8 cellular contexts compared by ENCODE assay signal in genomic region chr17:16653367-16654041, GRCh38. TPM values are rescaled to one million over a fixed set of nuclear protein-coding genes. Genes with fewer than 3 reads are reported as not detected.
DNase-seq lines count a peak whose midpoint lies in the region; ATAC-seq and TF ChIP-seq lines count a peak whose summit lies in the region.

ZNF624 (minus strand) TSS chr17:16653850.

- H2AFZ ChIP-seq in Karpas-422 (ENCODE audit: low read length) = peak within 1 kb of the TSS; percentile 96

- TF ChIP-seq CTCF in DOHH2 (IDR thresholded peaks at IDR 0.05; ENCODE audit: low read depth, low read length, poor library complexity, severe bottlenecking) = no peak

- H3K27ac Mint-ChIP-seq in naive thymus-derived CD8-positive, alpha-beta T cell = peak within 1 kb of the TSS; percentile 18 to 89 (median 77)
- H3K27ac Mint-ChIP-seq in stimulated activated naive B cell treated with anti-CD40 and anti-IgM and Interleukin-4, amounts not matched to agents 10 μg/mL and 1 μg/mL and 100 μg/mL, for 72 hours = peak within 1 kb of the TSS; percentile 93

- peak within 1 kb of the TSS; percentile 83 to 93 (median 89) for H3K4me3 Mint-ChIP-seq in naive thymus-derived CD8-positive, alpha-beta T cell
- H3K4me3 Mint-ChIP-seq in stimulated activated naive B cell treated with anti-CD40 and anti-IgM and Interleukin-4, amounts not matched to agents 10 μg/mL and 1 μg/mL and 100 μg/mL, for 72 hours = peak within 1 kb of the TSS; percentile 93 to 99

- peaks cover 12% of the 10 kb centered on the region for H3K4me1 ChIP-seq in DOHH2 (ENCODE audit: control insufficient read depth, low read length)
- H3K4me1 ChIP-seq in Karpas-422 (ENCODE audit: low read length) = peaks cover 15% of the 10 kb centered on the region

- peak within 1 kb of the TSS; percentile 96 for H3K4me2 ChIP-seq in DOHH2 (ENCODE audit: low read length)
- H3K4me2 ChIP-seq in Karpas-422 (ENCODE audit: low read depth, low read length, poor library complexity, severe bottlenecking) = peak within 1 kb of the TSS; percentile 88

- H3K36me3 ChIP-seq in DOHH2 (ENCODE audit: control insufficient read depth, low read length) (no peaks in the 10 kb centered on the region; the same call in 1 of the 2 replicates), Karpas-422 (ENCODE audit: insufficient read depth, low read length) (peaks cover 2% of the 10 kb centered on the region)

- H3K4me1 Mint-ChIP-seq in naive thymus-derived CD8-positive, alpha-beta T cell = peaks cover 17 to 25% (median 21%) of the 10 kb centered on the region in 4 donors
- peaks cover 10 to 21% of the 10 kb centered on the region in 2 donors for H3K4me1 Mint-ChIP-seq in stimulated activated naive B cell treated with anti-CD40 and anti-IgM and Interleukin-4, amounts not matched to agents 10 μg/mL and 1 μg/mL and 100 μg/mL, for 72 hours

- H4K20me1 ChIP-seq in DOHH2 (ENCODE audit: control insufficient read depth, insufficient read depth, low read depth, low read length) (no peaks in the 10 kb centered on the region), Karpas-422 (ENCODE audit: insufficient read depth, low read depth, low read length) (no peaks in the 10 kb centered on the region)

- DNase-seq in Karpas-422 (peak; percentile 95), RPMI7951 (ENCODE audit: low read depth) (peak; percentile 86), fibroblast of peridontal ligament (ENCODE audit: extremely low read depth) (peak; percentile 85)
- DNase-seq in activated T-helper 9 cell treated with anti-CD3 and anti-CD28 coated beads, Interleukin-2, amount 50 U/mL, for 16 hours (ENCODE audit: low read depth) = peak; percentile 81
- peak; percentile 77 to 92 (median 84) for DNase-seq in naive thymus-derived CD8-positive, alpha-beta T cell
- peak; percentile 87 for DNase-seq in stimulated activated naive B cell treated with anti-CD40 and anti-IgM and Interleukin-4, amounts not matched to agents 10 μg/mL and 1 μg/mL and 100 μg/mL, for 72 hours

- POLR2A ChIA-PET in naive thymus-derived CD8-positive, alpha-beta T cell (lab: Charles Lee) = interaction anchor here (0.7 kb wide), 1 partner anchor 117 kb away, joined by 4 read pairs; no protein-coding TSS in a partner anchor

- H3K79me2 ChIP-seq in DOHH2 (ENCODE audit: control insufficient read depth, low read length) = peaks cover 6% of the 10 kb centered on the region
- peaks cover 25% of the 10 kb centered on the region for H3K79me2 ChIP-seq in Karpas-422 (ENCODE audit: low read length)

- H3F3A ChIP-seq in DOHH2 (ENCODE audit: control insufficient read depth, insufficient read depth) = no peaks in the 10 kb centered on the region

- peak; percentile 91 for ATAC-seq in GM21825 (IDR thresholded peaks at IDR 0.05; ENCODE audit: unreplicated experiment)
- peak; percentile 97 to 98 for ATAC-seq in naive thymus-derived CD8-positive, alpha-beta T cell
- ATAC-seq in stimulated activated naive B cell treated with anti-CD40 and anti-IgM and Interleukin-4, amounts not matched to agents 10 μg/mL and 1 μg/mL and 100 μg/mL, for 72 hours (replicated peaks) = peak; percentile 98

- H3K27ac ChIP-seq in DOHH2 (ENCODE audit: low read depth, low read length) (peak within 1 kb of the TSS; percentile 14; the same call in 1 of the 2 replicates), Karpas-422 (ENCODE audit: low read length) (peak within 1 kb of the TSS; percentile 33; the same call in 1 of the 2 replicates)

- peaks cover 0 to 13% (median 4%) of the 10 kb centered on the region in 3 donors for H3K36me3 Mint-ChIP-seq in naive thymus-derived CD8-positive, alpha-beta T cell
- peaks cover 0 to 3% of the 10 kb centered on the region in 2 donors for H3K36me3 Mint-ChIP-seq in stimulated activated naive B cell treated with anti-CD40 and anti-IgM and Interleukin-4, amounts not matched to agents 10 μg/mL and 1 μg/mL and 100 μg/mL, for 72 hours

- H3K9me2 ChIP-seq in DOHH2 (replicated peaks; ENCODE audit: control insufficient read depth, low read length) (no peaks in the 10 kb centered on the region), Karpas-422 (replicated peaks; ENCODE audit: insufficient read depth, low read length) (no peaks in the 10 kb centered on the region)

- H3K9me3 ChIP-seq in DOHH2 (ENCODE audit: control insufficient read depth, insufficient read depth, low read length) (0 out of 2 replicates have a peak, but pooled peaks cover 4% of the 10 kb centered on the region), Karpas-422 (ENCODE audit: low read length) (no peaks in the 10 kb centered on the region)

- no peaks in the 10 kb centered on the region for H3K9me3 Mint-ChIP-seq in naive thymus-derived CD8-positive, alpha-beta T cell
- no peaks in the 10 kb centered on the region for H3K9me3 Mint-ChIP-seq in stimulated activated naive B cell treated with anti-CD40 and anti-IgM and Interleukin-4, amounts not matched to agents 10 μg/mL and 1 μg/mL and 100 μg/mL, for 72 hours

- H3K27me3 ChIP-seq in DOHH2 (ENCODE audit: control insufficient read depth, low read length) (peaks cover 10% of the 10 kb centered on the region), Karpas-422 (ENCODE audit: low read length) (no peaks in the 10 kb centered on the region)

- peaks cover 0 to 7% (median 2%) of the 10 kb centered on the region in 5 donors for H3K27me3 Mint-ChIP-seq in naive thymus-derived CD8-positive, alpha-beta T cell
- H3K27me3 Mint-ChIP-seq in stimulated activated naive B cell treated with anti-CD40 and anti-IgM and Interleukin-4, amounts not matched to agents 10 μg/mL and 1 μg/mL and 100 μg/mL, for 72 hours = peaks cover 0 to 15% of the 10 kb centered on the region in 2 donors

- H3K9ac ChIP-seq in Karpas-422 (ENCODE audit: low read length) = peak within 1 kb of the TSS; percentile 92

- peak within 1 kb of the TSS; percentile 80 for H3K4me3 ChIP-seq in DOHH2 (ENCODE audit: low read length)
- peak within 1 kb of the TSS; percentile 89 for H3K4me3 ChIP-seq in Karpas-422 (ENCODE audit: low read length)

RNA-seq across cellular contexts. Expression of gene ZNF624, which starts in this region (rescaled TPM):
- total RNA-seq in Karpas-422 (2014; rRNA removed; shearing (Covaris generic); ENCODE audit: low replicate concordance) = 3.8 and 4.8 TPM in 2 replicates
- total RNA-seq in RPMI7951 (2014; rRNA removed; shearing (Covaris generic)) = 2.1 and 4.8 TPM in 2 replicates
- total RNA-seq in naive thymus-derived CD8-positive, alpha-beta T cell = 10 to 100 TPM in 1 of 2 experiments, 1 to 10 TPM in 1; 9.2 to 10.8 TPM
- polyA plus RNA-seq in naive thymus-derived CD8-positive, alpha-beta T cell = 1 to 10 TPM; 2.6 to 4.2 (median 3.3) TPM

Comparison
In these comparisons a context has a peak if more than half of its experiments do, and no peak if none do; other contexts are left out.
1. Peak in every context shown above with its lines: DNase-seq, ATAC-seq, H3K4me3 ChIP-seq and H3K27ac ChIP-seq.